ENCODE assay signal across 2 cellular contexts in genomic region chr2:98702127-98702802, GRCh38.
TF ChIP-seq lines count a peak whose summit lies in the region.

No MANE protein-coding gene starts in this region.

TF ChIP-seq in SK-N-SH, 30 proteins besides CTCF, POLR2A, EP300 and RAD21 (continued from another document):
- TF ChIP-seq REST (IDR thresholded peaks at IDR 0.05; ENCODE audit: low read depth, low read length): no peak
- TF ChIP-seq NRF1 (IDR thresholded peaks at IDR 0.05; ENCODE audit: low read depth, low read length): no peak
- no peak for TF ChIP-seq GATA2 (CRISPR knock-in tag; IDR thresholded peaks at IDR 0.05)
- no peak for TF ChIP-seq RCOR1 (IDR thresholded peaks at IDR 0.05; ENCODE audit: low read length)
- TF ChIP-seq RFX5 (IDR thresholded peaks at IDR 0.05; ENCODE audit: low read length): no peak
- TF ChIP-seq FOXJ3 (CRISPR knock-in tag; IDR thresholded peaks at IDR 0.05): no peak
- no peak for TF ChIP-seq IRF3 (IDR thresholded peaks at IDR 0.05; ENCODE audit: low read depth, low read length)

TF ChIP-seq in SK-N-SH treated with all-trans-retinoic acid at 6 μM for 48 hours, 23 proteins besides CTCF, POLR2A, EP300 and RAD21 (continued from another document):
- TF ChIP-seq TSHZ2 (CRISPR knock-in tag; IDR thresholded peaks at IDR 0.05): no peak
TF ChIP-seq in SK-N-SH treated with all-trans-retinoic acid at 6 μM for 48 hours: peak in this region for 0.
